ENCODE assay signal across 9 cellular contexts in the genomic region with DNA sequence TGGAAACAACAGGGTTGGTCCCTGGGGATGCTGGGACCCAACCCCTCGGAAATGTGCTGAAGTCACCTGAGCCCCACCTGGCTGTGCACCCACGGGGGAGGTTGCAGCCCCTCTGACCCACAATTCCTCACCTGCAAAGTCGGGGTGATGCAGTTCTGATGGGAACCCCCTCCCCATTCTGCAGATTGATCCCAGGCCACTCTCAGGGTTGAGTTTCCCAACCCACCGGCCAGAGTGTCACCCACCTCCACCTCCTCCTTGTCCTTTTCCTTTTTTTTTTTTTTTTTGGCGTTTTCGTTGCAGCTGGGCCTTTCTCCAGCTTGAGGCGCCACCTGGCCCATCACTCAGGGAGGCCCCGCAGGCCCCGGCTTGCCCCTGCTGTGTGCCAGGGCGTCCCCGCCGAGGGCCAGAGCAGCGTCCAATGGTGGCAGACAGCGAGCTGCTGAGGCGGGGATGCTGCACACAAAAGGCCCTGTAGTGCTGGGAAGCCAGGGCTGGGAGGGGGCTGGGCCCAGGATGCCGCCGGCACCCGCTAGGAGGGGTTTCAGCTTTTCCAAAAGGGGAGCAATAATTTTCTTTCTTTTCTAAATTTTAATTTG. TPM values are rescaled to one million over a fixed set of nuclear protein-coding genes. Genes with fewer than 3 reads are reported as not detected.
DNase-seq lines count a peak whose midpoint lies in the region; ATAC-seq, FAIRE-seq and TF ChIP-seq lines count a peak whose summit lies in the region.
"Had no signal": no experiment of that assay in that cellular context is flagged by ENCODE, and none has a peak within 500 bp of the region (broad histone marks: within the 10 kb centered on the region; RNA-seq: fewer than 3 reads in every experiment).

No MANE protein-coding gene starts in this region.

- no peak overlapping the region for H3K4me2 ChIP-seq in GM23338

- H3K4me1 ChIP-seq in GM23338 (ENCODE audit: insufficient read depth) (peaks cover 10% of the 10 kb centered on the region; the same call in 1 of the 2 replicates), prostate gland (replicated peaks) (peaks cover 21% of the 10 kb centered on the region), small intestine (ENCODE audit: control insufficient read depth in 2 of 2, insufficient read depth in 1 of 2, low read depth in 1 of 2, low read length in 1 of 2) (peaks cover 7 to 14% of the 10 kb centered on the region in 2 donors)

- WGBS in prostate gland = 35% methylated on average over 18 of the region's 18 CpGs
- 17 to 43% (median 26%) methylated on average over 16 to 18 of the region's 18 CpGs for WGBS in small intestine, 3 donors

- ATAC-seq in GM23338 (peak; percentile 29), omental fat pad (ENCODE audit: low FRiP score) (no peak)
- ATAC-seq in activated T-helper 17 cell treated with anti-CD3 and anti-CD28 coated beads, Interleukin-2, amount 50 U/mL, for 72 hours (replicated peaks) = no peak

- H3K9me2 ChIP-seq in GM23338 (ENCODE audit: insufficient read depth) = no peaks in the 10 kb centered on the region

- H2AFZ ChIP-seq in GM23338 = no peak overlapping the region

- H3K4me3 ChIP-seq in GM23338 (no peak overlapping the region), epithelial cell of esophagus (ENCODE audit: low read length) (no peak overlapping the region), prostate gland (no peak overlapping the region), small intestine (ENCODE audit: low read depth in 1 of 2, low read length in 2 of 2) (no peak overlapping the region)

- H4K20me1 ChIP-seq in GM23338 (replicated peaks; ENCODE audit: insufficient read depth) = peaks cover 9% of the 10 kb centered on the region

- peaks cover 19% of the 10 kb centered on the region for H3K4me1 Mint-ChIP-seq in GM23338
- H3K4me1 Mint-ChIP-seq in activated T-helper 17 cell treated with anti-CD3 and anti-CD28 coated beads, Interleukin-2, amount 50 U/mL, for 72 hours = peaks cover 15% of the 10 kb centered on the region

- 0 out of 4 replicates have a peak, but pooled peaks of 1 of the 2 experiments have one; percentile 5 for TF ChIP-seq CTCF in GM23338 (conservative IDR thresholded peaks at IDR 0.05; ENCODE audit: low read depth in 2 of 2)
- no peak for TF ChIP-seq CTCF in epithelial cell of esophagus (IDR thresholded peaks at IDR 0.05; ENCODE audit: insufficient read depth, low read depth, low read length, missing control alignments)
- TF ChIP-seq CTCF in prostate gland (IDR thresholded peaks at IDR 0.05) = peak in 1 of 4 experiments; percentile 31
- TF ChIP-seq CTCF in omental fat pad (IDR thresholded peaks at IDR 0.05) = no peak

- peaks cover 7% of the 10 kb centered on the region for H3K79me2 ChIP-seq in GM23338 (replicated peaks; ENCODE audit: insufficient read depth)

- peaks cover 13% of the 10 kb centered on the region for H3K36me3 Mint-ChIP-seq in GM23338 (ENCODE audit: low read depth)
- peaks cover under 1% of the 10 kb centered on the region for H3K36me3 Mint-ChIP-seq in activated T-helper 17 cell treated with anti-CD3 and anti-CD28 coated beads, Interleukin-2, amount 50 U/mL, for 72 hours (ENCODE audit: low read depth)

- DNase-seq in GM23338 (ENCODE audit: low spot score) (peak; percentile 75), NCI-H524 (lab: John Stamatoyannopoulos, UW) (peak; percentile 84 to 95), epithelial cell of esophagus (ENCODE audit: low read depth) (peak; percentile 84), prostate gland (ENCODE audit: low spot score) (peak; percentile 72), omental fat pad (ENCODE audit: low spot score) (no peak), small intestine (no peak)
- no peak for DNase-seq in stimulated activated CD4-positive, alpha-beta T cell treated with anti-CD3 and anti-CD28 coated beads, Interleukin-15, amount 100 ng/mL, for 24 hours

- FAIRE-seq in small intestine (lab: Jason Lieb, UNC) = no peak

- H3F3A ChIP-seq in GM23338 (replicated peaks; ENCODE audit: low read depth) = peaks cover 18% of the 10 kb centered on the region

- H3K27ac Mint-ChIP-seq in GM23338 = no peak overlapping the region
- H3K27ac Mint-ChIP-seq in activated T-helper 17 cell treated with anti-CD3 and anti-CD28 coated beads, Interleukin-2, amount 50 U/mL, for 72 hours = no peak overlapping the region

- H3K9me3 ChIP-seq in prostate gland (no peaks in the 10 kb centered on the region), small intestine (ENCODE audit: control insufficient read depth, low read depth) (no peaks in the 10 kb centered on the region)

- no peak overlapping the region for H3K4me3 Mint-ChIP-seq in GM23338
- H3K4me3 Mint-ChIP-seq in activated T-helper 17 cell treated with anti-CD3 and anti-CD28 coated beads, Interleukin-2, amount 50 U/mL, for 72 hours = no peak overlapping the region
- H3K4me3 Mint-ChIP-seq: central memory CD8-positive, alpha-beta T cell had no signal

- no peaks in the 10 kb centered on the region for H3K9me3 Mint-ChIP-seq in GM23338
- no peaks in the 10 kb centered on the region for H3K9me3 Mint-ChIP-seq in activated T-helper 17 cell treated with anti-CD3 and anti-CD28 coated beads, Interleukin-2, amount 50 U/mL, for 72 hours
- H3K9me3 Mint-ChIP-seq: central memory CD8-positive, alpha-beta T cell had no signal

- H3K36me3 ChIP-seq in GM23338 (ENCODE audit: insufficient read depth) (no peaks in the 10 kb centered on the region), prostate gland (no peaks in the 10 kb centered on the region), small intestine (ENCODE audit: control insufficient read depth in 2 of 2, insufficient read depth in 2 of 2, low read length in 2 of 2) (peaks cover 2 to 5% of the 10 kb centered on the region in 2 donors)

- intact Hi-C loops in prostate gland (cut with DNase I) = loop anchor here (10.0 kb wide), 1 partner anchor 153 kb away; a partner anchor contains a TSS

- H3K27me3 Mint-ChIP-seq in GM23338 (ENCODE audit: insufficient read depth, low read depth, poor library complexity) = peaks cover 11% of the 10 kb centered on the region
- no peaks in the 10 kb centered on the region for H3K27me3 Mint-ChIP-seq in activated T-helper 17 cell treated with anti-CD3 and anti-CD28 coated beads, Interleukin-2, amount 50 U/mL, for 72 hours
- H3K27me3 Mint-ChIP-seq: central memory CD8-positive, alpha-beta T cell had no signal

- TF ChIP-seq POLR2A in prostate gland (IDR thresholded peaks at IDR 0.05) = no peak

- H3K27me3 ChIP-seq in GM23338 (ENCODE audit: insufficient read depth) (no peaks in the 10 kb centered on the region), prostate gland (replicated peaks; ENCODE audit: insufficient read depth) (no peaks in the 10 kb centered on the region), small intestine (ENCODE audit: control insufficient read depth in 2 of 2, insufficient read depth in 2 of 2, low read length in 2 of 2) (no peaks in the 10 kb centered on the region)

- peak overlapping the region; percentile 65 for H3K27ac ChIP-seq in GM23338 (ENCODE audit: low read depth)
- H3K27ac ChIP-seq in prostate gland = peak overlapping the region; percentile 61 to 70
- peak overlapping the region in 1 of 2 donors; percentile 3 for H3K27ac ChIP-seq in small intestine (ENCODE audit: low read depth in 1 of 2, low read length in 1 of 2)

RNA-seq across cellular contexts. Expression of a gene that starts 4.6 kb away (rescaled TPM):
- 37.1 and 66.6 TPM in 2 replicates for total RNA-seq in GM23338 (2014; rRNA removed; shearing (Covaris generic))
- polyA plus RNA-seq in GM23338 (2016; fragmentation: Nextera tagmentation; extraction: Ambion mirVana) (8.5 and 9.8 TPM in 2 replicates), small intestine (10 to 100 TPM in 1 of 3 donors, 1 to 10 TPM in 2; 1.6 to 14.2 (median 2.0) TPM)
- total RNA-seq in prostate gland (10 to 100 TPM; 41.3 to 71.6 TPM), omental fat pad (10 to 100 TPM in 1 of 4 donors, 1 to 10 TPM in 3; 6.3 to 11.7 (median 7.4) TPM)
- total RNA-seq in activated T-helper 17 cell treated with anti-CD3 and anti-CD28 coated beads, Interleukin-2, amount 50 U/mL, for 72 hours = 10 to 100 TPM; 13.0 to 21.8 TPM

RNA-seq across cellular contexts. Expression of a gene that starts 16.0 kb away (rescaled TPM):
- 17.1 and 27.4 TPM in 2 replicates for total RNA-seq in GM23338 (2014; rRNA removed; shearing (Covaris generic))
- polyA plus RNA-seq in GM23338 (2016; fragmentation: Nextera tagmentation; extraction: Ambion mirVana) (31.9 and 34.4 TPM in 2 replicates), small intestine (100 to 1,000 TPM in 1 of 3 donors, 10 to 100 TPM in 2; 51.9 to 178 (median 91.6) TPM)
- total RNA-seq in prostate gland (10 to 100 TPM; 20.9 to 22.5 TPM), omental fat pad (100 to 1,000 TPM in 2 of 4 donors, 10 to 100 TPM in 2; 74.8 to 466 (median 148) TPM)
- total RNA-seq in activated T-helper 17 cell treated with anti-CD3 and anti-CD28 coated beads, Interleukin-2, amount 50 U/mL, for 72 hours = 10 to 100 TPM; 51.7 to 81.1 TPM

RNA-seq across cellular contexts. Expression of a gene that starts 35.5 kb away (rescaled TPM):
- 41.9 and 81.3 TPM in 2 replicates for total RNA-seq in GM23338 (2014; rRNA removed; shearing (Covaris generic))
- polyA plus RNA-seq in GM23338 (2016; fragmentation: Nextera tagmentation; extraction: Ambion mirVana) (38.7 and 40.2 TPM in 2 replicates), small intestine (10 to 100 TPM; 12.5 to 25.9 (median 21.9) TPM)
- total RNA-seq in prostate gland (10 to 100 TPM in 1 of 2 donors, 1 to 10 TPM in 1; 8.5 to 21.1 TPM), omental fat pad (10 to 100 TPM; 19.6 to 29.7 (median 22.5) TPM)
- total RNA-seq in activated T-helper 17 cell treated with anti-CD3 and anti-CD28 coated beads, Interleukin-2, amount 50 U/mL, for 72 hours = 10 to 100 TPM in 1 of 2 donors, 1 to 10 TPM in 1; 4.2 to 12.0 TPM

RNA-seq across cellular contexts. Expression of a gene that starts 46.3 kb away (rescaled TPM):
- total RNA-seq in GM23338 (2014; rRNA removed; shearing (Covaris generic)) = 9.7 and 11.6 TPM in 2 replicates
- polyA plus RNA-seq in GM23338 (2016; fragmentation: Nextera tagmentation; extraction: Ambion mirVana) (20.3 and 24.1 TPM in 2 replicates), small intestine (1 to 10 TPM in 2 of 3 donors, under 1 TPM in 1; 0.81 to 6.0 (median 2.0) TPM)
- total RNA-seq in prostate gland (1 to 10 TPM; 2.5 to 6.0 TPM), omental fat pad (1 to 10 TPM in 1 of 4 donors, under 1 TPM in 1, not detected in 2; 0.63 to 2.0 TPM)
- 1 to 10 TPM; 7.2 to 9.5 TPM for total RNA-seq in activated T-helper 17 cell treated with anti-CD3 and anti-CD28 coated beads, Interleukin-2, amount 50 U/mL, for 72 hours

RNA-seq across cellular contexts. Expression of a gene that starts 60.0 kb away (rescaled TPM):
- 8.8 and 9.9 TPM in 2 replicates for total RNA-seq in GM23338 (2014; rRNA removed; shearing (Covaris generic))
- polyA plus RNA-seq in GM23338 (2016; fragmentation: Nextera tagmentation; extraction: Ambion mirVana) (5.6 and 6.3 TPM in 2 replicates), small intestine (10 to 100 TPM in 2 of 3 donors, 1 to 10 TPM in 1; 9.3 to 34.6 (median 22.8) TPM)
- total RNA-seq in prostate gland (10 to 100 TPM in 1 of 2 donors, 1 to 10 TPM in 1; 6.1 to 10.8 TPM), omental fat pad (10 to 100 TPM in 2 of 4 donors, 1 to 10 TPM in 2; 4.5 to 14.8 (median 8.9) TPM)
- 10 to 100 TPM; 23.5 to 46.6 TPM for total RNA-seq in activated T-helper 17 cell treated with anti-CD3 and anti-CD28 coated beads, Interleukin-2, amount 50 U/mL, for 72 hours

Comparison
In these comparisons a context has a peak if more than half of its experiments do, and no peak if none do; other contexts are left out.
1. DNase-seq: peak in GM23338 (single experiment), NCI-H524 (2 of 2), epithelial cell of esophagus (single experiment) and prostate gland (single experiment); none in omental fat pad (single experiment), stimulated activated CD4-positive, alpha-beta T cell treated with anti-CD3 and anti-CD28 coated beads, Interleukin-15, amount 100 ng/mL, for 24 hours (single experiment) and small intestine (single experiment).